ENCODE assay signal across 19 cellular contexts in genomic region chr3:166510382-166510781, GRCh38.
"Had no signal": no experiment of that assay in that cellular context is flagged by ENCODE, and none has a peak within 500 bp of the region (broad histone marks: within the 10 kb centered on the region; RNA-seq: fewer than 3 reads in every experiment).

No MANE protein-coding gene starts in this region.

- H3K4me1 ChIP-seq: body of pancreas, gastroesophageal sphincter had no signal

- H3K27ac ChIP-seq: body of pancreas, gastroesophageal sphincter, neutrophil, skin epidermis, thoracic aorta, VCaP had no signal

- H3K27me3 Mint-ChIP-seq: effector memory CD8-positive, alpha-beta T cell; stimulated activated naive CD8-positive, alpha-beta T cell treated with anti-CD3 and anti-CD28 coated beads, Interleukin-15, amount 100 ng/mL, for 72 hours had no signal

- ATAC-seq: activated CD8-positive, alpha-beta T cell treated with anti-CD3 and anti-CD28 coated beads, Interleukin-2, amount 10 ng/mL, durations not matched to agents 7 days and 5 days; activated naive CD4-positive, alpha-beta T cell treated with anti-CD3 and anti-CD28 coated beads, Interleukin-2, amount 50 U/mL, for 72 hours; body of pancreas; effector memory CD8-positive, alpha-beta T cell; gastroesophageal sphincter; stimulated activated naive CD8-positive, alpha-beta T cell treated with anti-CD3 and anti-CD28 coated beads, Interleukin-15, amount 100 ng/mL, for 72 hours had no signal

- H3K27me3 ChIP-seq: body of pancreas, gastroesophageal sphincter, neutrophil had no signal

- H3K36me3 ChIP-seq: gastroesophageal sphincter, neutrophil, thoracic aorta had no signal

- H3K4me1 Mint-ChIP-seq: stimulated activated naive CD8-positive, alpha-beta T cell treated with anti-CD3 and anti-CD28 coated beads, Interleukin-15, amount 100 ng/mL, for 72 hours had no signal

- H3K4me3 ChIP-seq: body of pancreas, gastroesophageal sphincter, skin epidermis, thoracic aorta had no signal

- DNase-seq: activated CD4-positive, alpha-beta T cell treated with anti-CD3 and anti-CD28 coated beads for 48 hours; activated CD8-positive, alpha-beta memory T cell treated with anti-CD3 and anti-CD28 coated beads, Interleukin-2, amount 50 U/mL, for 48 hours; activated CD8-positive, alpha-beta T cell treated with anti-CD3 and anti-CD28 coated beads, Interleukin-2, amount 10 ng/mL, durations not matched to agents 7 days and 5 days; amniotic stem cell; body of pancreas; central memory CD4-positive, alpha-beta T cell; effector memory CD8-positive, alpha-beta T cell; kidney glomerular epithelial cell; retina; stimulated activated CD4-positive, alpha-beta T cell treated with anti-CD3 and anti-CD28 coated beads, Interleukin-4, amount 100 ng/mL, for 4 hours; stimulated activated naive CD8-positive, alpha-beta T cell treated with anti-CD3 and anti-CD28 coated beads, Interleukin-15, amount 100 ng/mL, for 72 hours; T1000 had no signal

- H3K27ac Mint-ChIP-seq: activated CD8-positive, alpha-beta T cell treated with anti-CD3 and anti-CD28 coated beads, Interleukin-2, amount 10 ng/mL, durations not matched to agents 7 days and 5 days; activated naive CD4-positive, alpha-beta T cell treated with anti-CD3 and anti-CD28 coated beads, Interleukin-2, amount 50 U/mL, for 72 hours; activated T-helper 1 cell treated with anti-CD3 and anti-CD28 coated beads, Interleukin-12 subunit alpha, Interleukin-12 subunit beta, Interleukin-2, Interleukin-4 antibody, amounts not matched to agents 30 ng/mL and 10 ng/mL and 1 ng/mL, durations not matched to agents 14 hours and 24 hours and 36 hours; effector memory CD8-positive, alpha-beta T cell; stimulated activated naive CD8-positive, alpha-beta T cell treated with anti-CD3 and anti-CD28 coated beads, Interleukin-15, amount 100 ng/mL, for 72 hours had no signal

- H3K4me3 Mint-ChIP-seq: activated CD8-positive, alpha-beta T cell treated with anti-CD3 and anti-CD28 coated beads, Interleukin-2, amount 10 ng/mL, durations not matched to agents 7 days and 5 days; activated T-helper 1 cell treated with anti-CD3 and anti-CD28 coated beads, Interleukin-12 subunit alpha, Interleukin-12 subunit beta, Interleukin-2, Interleukin-4 antibody, amounts not matched to agents 30 ng/mL and 10 ng/mL and 1 ng/mL, durations not matched to agents 14 hours and 24 hours and 36 hours; effector memory CD8-positive, alpha-beta T cell; stimulated activated naive CD8-positive, alpha-beta T cell treated with anti-CD3 and anti-CD28 coated beads, Interleukin-15, amount 100 ng/mL, for 72 hours had no signal

- H3K9me3 ChIP-seq: body of pancreas, neutrophil, thoracic aorta had no signal
